Comparison of ENCODE assay signal across 23 cellular contexts in the genomic region with DNA sequence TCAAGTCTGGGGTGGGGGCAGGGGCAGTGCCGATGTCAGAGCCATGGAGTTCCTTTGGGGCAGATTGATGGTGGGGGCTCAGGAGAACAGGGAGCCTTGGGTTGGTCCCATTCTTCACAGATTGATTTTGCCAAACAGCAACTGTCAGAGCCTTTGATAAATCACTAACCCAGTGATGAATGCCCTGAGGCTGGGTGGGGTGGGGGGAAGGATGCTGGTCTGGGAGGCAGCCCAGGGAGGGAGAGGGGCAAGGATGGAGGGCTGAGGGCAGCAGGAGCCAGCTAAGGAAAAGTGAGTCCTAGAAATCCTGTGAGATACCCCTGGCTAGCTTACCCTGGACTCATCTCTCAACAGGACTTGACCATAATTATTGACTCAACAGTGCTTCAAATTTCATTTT.
"Had no signal": no experiment of that assay in that cellular context is flagged by ENCODE, and none has a peak within 500 bp of the region (broad histone marks: within the 10 kb centered on the region; RNA-seq: fewer than 3 reads in every experiment).

No MANE protein-coding gene starts in this region.

- H3K27ac ChIP-seq: colonic mucosa, coronary artery, dorsolateral prefrontal cortex, epithelial cell of prostate, esophagus muscularis mucosa, esophagus squamous epithelium, foreskin keratinocyte, gastrocnemius medialis, gastroesophageal sphincter, heart left ventricle, heart right ventricle had no signal

- H3K36me3 ChIP-seq: colonic mucosa, esophagus muscularis mucosa, esophagus squamous epithelium, gastrocnemius medialis, gastroesophageal sphincter, heart left ventricle, heart right ventricle had no signal

- H3K4me3 ChIP-seq: colonic mucosa, coronary artery, dorsolateral prefrontal cortex, esophagus muscularis mucosa, esophagus squamous epithelium, gastrocnemius medialis, gastroesophageal sphincter, heart left ventricle, heart right ventricle had no signal

- H3K4me1 ChIP-seq: colonic mucosa, foreskin keratinocyte, gastrocnemius medialis had no signal

- H3K27me3 ChIP-seq: colonic mucosa, dorsolateral prefrontal cortex, gastrocnemius medialis had no signal

- ATAC-seq: effector memory CD8-positive, alpha-beta T cell; esophagus mucosa; foreskin keratinocyte; gastrocnemius medialis; gastroesophageal sphincter; heart left ventricle; heart right ventricle had no signal

- DNase-seq: colonic mucosa; cortex of kidney; dermis blood vessel endothelial cell; dorsolateral prefrontal cortex; effector CD4-positive, alpha-beta T cell; effector CD8-positive, alpha-beta T cell; effector memory CD4-positive, alpha-beta T cell; effector memory CD8-positive, alpha-beta T cell; endodermal cell; erythroblast; esophagus squamous epithelium; foreskin keratinocyte; foreskin melanocyte; gastrocnemius medialis; glutamatergic neuron; head of caudate nucleus; heart left ventricle; heart right ventricle had no signal

- H3K9me3 ChIP-seq: colonic mucosa, esophagus muscularis mucosa, esophagus squamous epithelium, gastrocnemius medialis, gastroesophageal sphincter, heart left ventricle, heart right ventricle had no signal
